ENCODE assay signal across 24 cellular contexts in genomic region chr11:69288883-69289242, GRCh38. TPM values are rescaled to one million over a fixed set of nuclear protein-coding genes. Genes with fewer than 3 reads are reported as not detected.
DNase-seq lines count a peak whose midpoint lies in the region; ATAC-seq, FAIRE-seq and TF ChIP-seq lines count a peak whose summit lies in the region.
"Had no signal": no experiment of that assay in that cellular context is flagged by ENCODE, and none has a peak within 500 bp of the region (broad histone marks: within the 10 kb centered on the region; RNA-seq: fewer than 3 reads in every experiment).

No MANE protein-coding gene starts in this region.

- H3K79me2 ChIP-seq in hepatocyte, result no peaks in the 10 kb centered on the region

- H3K27ac ChIP-seq in hepatocyte, result peak overlapping the region; percentile 86
- H3K27ac ChIP-seq in small intestine (ENCODE audit: low read depth in 1 of 2, low read length in 1 of 2), result peak overlapping the region; percentile 59 to 85
- H3K27ac ChIP-seq: BLaER1, SK-N-MC had no signal

- POLR2A ChIA-PET in activated B cell treated with CpG ODN at 0.5 μM for 24 hours (lab: Charles Lee), result no interaction called here

- H3K4me1 ChIP-seq in hepatocyte (ENCODE audit: insufficient read depth) (peaks cover 20% of the 10 kb centered on the region), small intestine (ENCODE audit: control insufficient read depth in 2 of 2, insufficient read depth in 1 of 2, low read depth in 1 of 2, low read length in 1 of 2) (peaks cover 11 to 13% of the 10 kb centered on the region in 2 donors)
- H3K4me1 ChIP-seq: HAP-1 had no signal

- intact Hi-C loops in Calu3 (cut with micrococcal nuclease; ENCODE audit: unreplicated experiment), result no loop called here
- intact Hi-C loops in activated B cell treated with CpG ODN at 0.5 μM for 24 hours (cut with micrococcal nuclease), result no loop called here

- FAIRE-seq in small intestine (lab: Jason Lieb, UNC), result no peak
- FAIRE-seq: RCC 7860 had no signal

- DNase-seq in Calu3, result no peak
- DNase-seq in activated B cell treated with CpG ODN at 0.5 μM for 24 hours, result no peak
- no peak for DNase-seq in hepatocyte (ENCODE audit: low spot score)
- DNase-seq in small intestine, result no peak
- DNase-seq in endothelial cell (ENCODE audit: low spot score), result no peak
- DNase-seq in retina, result no peak
- DNase-seq in germinal center (ENCODE audit: low spot score), result no peak
- DNase-seq in NCI-H1417 treated with DMSO at 0.1 percent for 48 hours (lab: John Stamatoyannopoulos, UW), result no peak
- DNase-seq: CD4-positive, CD25-positive, alpha-beta regulatory T cell; DMS53; HFFc6; Kasumi-1; MV-4-11; NCI-H1105; NCI-H1694; NCI-H2081; NCI-H2227 treated with DMSO at 0.1 percent for 48 hours; SIG-M5; SW 1271 had no signal

- TF ChIP-seq CTCF in Calu3 (IDR thresholded peaks at IDR 0.05; ENCODE audit: unreplicated experiment) (no peak), activated B cell treated with CpG ODN at 0.5 μM for 24 hours (IDR thresholded peaks at IDR 0.05) (no peak), hepatocyte (IDR thresholded peaks at IDR 0.05; ENCODE audit: poor library complexity) (no peak), endothelial cell (IDR thresholded peaks at IDR 0.05; ENCODE audit: unreplicated experiment) (no peak)

- H3K4me3 ChIP-seq in hepatocyte (no peak overlapping the region), small intestine (ENCODE audit: low read depth in 1 of 2, low read length in 2 of 2) (no peak overlapping the region)
- H3K4me3 ChIP-seq: BLaER1, GM23338, HAP-1, SK-N-MC had no signal

- H3K4me3 Mint-ChIP-seq in Calu3 (ENCODE audit: low read depth, unreplicated experiment), result peak overlapping the region; percentile 34
- H3K4me3 Mint-ChIP-seq in activated B cell treated with CpG ODN at 0.5 μM for 24 hours, result peak overlapping the region; percentile 8
- no peak overlapping the region for H3K4me3 Mint-ChIP-seq in endothelial cell (ENCODE audit: unreplicated experiment)
- H3K4me3 Mint-ChIP-seq: CD4-positive, CD25-positive, alpha-beta regulatory T cell; GM23338; HFFc6 had no signal

- H3K4me1 Mint-ChIP-seq in Calu3 (ENCODE audit: low read depth, unreplicated experiment), result peaks cover 28% of the 10 kb centered on the region
- H3K4me1 Mint-ChIP-seq in activated B cell treated with CpG ODN at 0.5 μM for 24 hours, result peaks cover 13% of the 10 kb centered on the region
- peaks cover 8% of the 10 kb centered on the region for H3K4me1 Mint-ChIP-seq in endothelial cell (ENCODE audit: unreplicated experiment)

- no peaks in the 10 kb centered on the region for H3K9me3 Mint-ChIP-seq in Calu3 (ENCODE audit: low read depth, unreplicated experiment)
- H3K9me3 Mint-ChIP-seq in activated B cell treated with CpG ODN at 0.5 μM for 24 hours, result no peaks in the 10 kb centered on the region
- H3K9me3 Mint-ChIP-seq in endothelial cell (ENCODE audit: unreplicated experiment), result no peaks in the 10 kb centered on the region
- H3K9me3 Mint-ChIP-seq: HFFc6 had no signal

- H3K36me3 Mint-ChIP-seq in Calu3 (ENCODE audit: insufficient read depth, unreplicated experiment) (peaks cover 28% of the 10 kb centered on the region), activated B cell treated with CpG ODN at 0.5 μM for 24 hours (ENCODE audit: low read depth) (no peaks in the 10 kb centered on the region), endothelial cell (ENCODE audit: low read depth, unreplicated experiment) (no peaks in the 10 kb centered on the region)
- H3K36me3 Mint-ChIP-seq: CD4-positive, CD25-positive, alpha-beta regulatory T cell had no signal

- H3K27me3 ChIP-seq in hepatocyte (no peaks in the 10 kb centered on the region), small intestine (ENCODE audit: control insufficient read depth in 2 of 2, insufficient read depth in 2 of 2, low read length in 2 of 2) (no peaks in the 10 kb centered on the region)
- H3K27me3 ChIP-seq: BLaER1 had no signal

- H3K27ac Mint-ChIP-seq in Calu3 (ENCODE audit: unreplicated experiment) (no peak overlapping the region), activated B cell treated with CpG ODN at 0.5 μM for 24 hours (no peak overlapping the region), endothelial cell (ENCODE audit: unreplicated experiment) (no peak overlapping the region)
- H3K27ac Mint-ChIP-seq: CD4-positive, CD25-positive, alpha-beta regulatory T cell; GM23338; HFFc6 had no signal

- H3K9me2 ChIP-seq in hepatocyte (replicated peaks; ENCODE audit: insufficient read depth), result no peaks in the 10 kb centered on the region

- no peaks in the 10 kb centered on the region for H3K27me3 Mint-ChIP-seq in Calu3 (ENCODE audit: unreplicated experiment)
- H3K27me3 Mint-ChIP-seq in activated B cell treated with CpG ODN at 0.5 μM for 24 hours, result peaks cover 6% of the 10 kb centered on the region
- H3K27me3 Mint-ChIP-seq in endothelial cell (ENCODE audit: unreplicated experiment), result peaks cover 4% of the 10 kb centered on the region

- H3K36me3 ChIP-seq in hepatocyte (replicated peaks; ENCODE audit: insufficient read depth, low read depth), result no peaks in the 10 kb centered on the region
- H3K36me3 ChIP-seq in small intestine (ENCODE audit: control insufficient read depth in 2 of 2, insufficient read depth in 2 of 2, low read length in 2 of 2), result no peaks in the 10 kb centered on the region
- H3K36me3 ChIP-seq: BLaER1, HAP-1 had no signal

- 54% methylated on average over 2 of the region's 2 CpGs for WGBS in hepatocyte (ENCODE audit: low lambda C conversion rate, missing lambda C conversion rate)
- 8 to 43% (median 37%) methylated on average over 2 of the region's 2 CpGs for WGBS in small intestine, 3 donors

- H2AFZ ChIP-seq in hepatocyte, result no peak overlapping the region
- H2AFZ ChIP-seq: GM23338 had no signal

- H3K4me2 ChIP-seq in hepatocyte, result peak overlapping the region; percentile 21
- H3K4me2 ChIP-seq: BLaER1, GM23338 had no signal

- no peaks in the 10 kb centered on the region for H4K20me1 ChIP-seq in hepatocyte (ENCODE audit: insufficient read depth, poor library complexity, severe bottlenecking)
- H4K20me1 ChIP-seq: BLaER1 had no signal

- CTCF ChIA-PET in Calu3 (lab: Charles Lee) (interaction anchor here (1.0 to 1.6 kb wide), 4 partner anchors 8 to 187 kb away, joined by 3 to 9 read pairs (median 6); no protein-coding TSS in a partner anchor), activated B cell treated with CpG ODN at 0.5 μM for 24 hours (lab: Charles Lee) (no interaction called here)

- H3K9me3 ChIP-seq in hepatocyte (ENCODE audit: low read depth) (no peaks in the 10 kb centered on the region), small intestine (ENCODE audit: control insufficient read depth, low read depth) (no peaks in the 10 kb centered on the region)
- H3K9me3 ChIP-seq: BLaER1, HAP-1 had no signal

- no TSS peak for BruUV-seq in Calu3 (replicated peaks; lab: Mats Ljungman, UMichigan)

- ATAC-seq in activated B cell treated with CpG ODN at 0.5 μM for 24 hours (ENCODE audit: low read depth), result no peak
- ATAC-seq: GM23338 had no signal

RNA-seq across cellular contexts. Expression of gene MYEOV, which starts 5.1 kb away (rescaled TPM):
- total RNA-seq in Calu3 (2022), result 79.9 and 98.4 TPM in 2 replicates
- 0.62 TPM in 1 of 2 replicates, not detected in the other for total RNA-seq in activated B cell treated with CpG ODN at 0.5 μM for 24 hours
- not detected in 2 replicates for total RNA-seq in hepatocyte
- 0.57 TPM in 1 of 2 replicates, not detected in the other for polyA plus RNA-seq in hepatocyte
- 1 to 10 TPM in 2 of 3 donors, under 1 TPM in 1; 0.67 to 3.6 (median 2.4) TPM for polyA plus RNA-seq in small intestine
- total RNA-seq in endothelial cell (ENCODE audit: unreplicated experiment), result not detected
- polyA plus RNA-seq: CD4-positive, CD25-positive, alpha-beta regulatory T cell; GM23338 had no signal

Comparison
In these comparisons a context has a peak if more than half of its experiments do, and no peak if none do; other contexts are left out.
1. RNA of gene MYEOV, which starts 5.1 kb away (total RNA-seq): 79.9 to 98.4 TPM in Calu3; 0.62 TPM in activated B cell treated with CpG ODN at 0.5 μM for 24 hours, not detected in hepatocyte and not detected in endothelial cell (single experiment); every median in the first group is over 10 times any median in the second.